Comparison of ENCODE assay signal across 28 cellular contexts in genomic region chr11:31301549-31302225, GRCh38.
"Had no signal": no experiment of that assay in that cellular context is flagged by ENCODE, and none has a peak within 500 bp of the region (broad histone marks: within the 10 kb centered on the region; RNA-seq: fewer than 3 reads in every experiment).

No MANE protein-coding gene starts in this region.

- H3K4me3 Mint-ChIP-seq: activated CD4-positive, alpha-beta T cell treated with anti-CD3 and anti-CD28 coated beads, Interleukin-2, amount 10 ng/mL, durations not matched to agents 24 days and 14 days; activated CD8-positive, alpha-beta T cell treated with anti-CD3 and anti-CD28 coated beads for 36 hours; activated naive CD4-positive, alpha-beta T cell treated with anti-CD3 and anti-CD28 coated beads, Interleukin-2, amount 50 U/mL, for 24 hours; activated naive CD8-positive, alpha-beta T cell treated with anti-CD3 and anti-CD28 coated beads, Interleukin-2, amount 10 ng/mL, durations not matched to agents 7 days and 5 days; activated T-cell treated with anti-CD3 and anti-CD28 coated beads, Interleukin-2, amount 50 U/mL, for 72 hours; activated T-helper 17 cell treated with anti-CD3 and anti-CD28 coated beads, Interleukin-2, amount 50 U/mL, for 72 hours; central memory CD8-positive, alpha-beta T cell had no signal

- H3K27me3 Mint-ChIP-seq: activated CD4-positive, alpha-beta T cell treated with anti-CD3 and anti-CD28 coated beads, Interleukin-2, amount 10 ng/mL, durations not matched to agents 24 days and 14 days; activated naive CD4-positive, alpha-beta T cell treated with anti-CD3 and anti-CD28 coated beads, Interleukin-2, amount 50 U/mL, for 24 hours; activated T-helper 17 cell treated with anti-CD3 and anti-CD28 coated beads, Interleukin-2, amount 50 U/mL, for 72 hours; central memory CD8-positive, alpha-beta T cell had no signal

- H3K36me3 ChIP-seq: ascending aorta, cardiac muscle cell, WERI-Rb-1 had no signal

- H3K4me1 Mint-ChIP-seq: activated CD4-positive, alpha-beta T cell treated with anti-CD3 and anti-CD28 coated beads, Interleukin-2, amount 10 ng/mL, durations not matched to agents 24 days and 14 days; activated naive CD4-positive, alpha-beta T cell treated with anti-CD3 and anti-CD28 coated beads, Interleukin-2, amount 50 U/mL, for 24 hours; activated naive CD8-positive, alpha-beta T cell treated with anti-CD3 and anti-CD28 coated beads, Interleukin-2, amount 10 ng/mL, durations not matched to agents 7 days and 5 days; activated T-helper 17 cell treated with anti-CD3 and anti-CD28 coated beads, Interleukin-2, amount 50 U/mL, for 72 hours; central memory CD8-positive, alpha-beta T cell had no signal

- H3K9me3 ChIP-seq: ascending aorta had no signal

- ATAC-seq: activated CD8-positive, alpha-beta T cell treated with anti-CD3 and anti-CD28 coated beads for 36 hours; activated T-cell treated with anti-CD3 and anti-CD28 coated beads, Interleukin-2, amount 50 U/mL, for 72 hours; activated T-helper 17 cell treated with anti-CD3 and anti-CD28 coated beads, Interleukin-2, amount 50 U/mL, for 72 hours had no signal

- H3K4me3 ChIP-seq: ascending aorta, cardiac muscle cell had no signal

- H3K27me3 ChIP-seq: ascending aorta, cardiac muscle cell had no signal

- H3K4me1 ChIP-seq: ascending aorta had no signal

- DNase-seq: activated CD4-positive, alpha-beta T cell treated with anti-CD3 and anti-CD28 coated beads for 1 hour; activated CD4-positive, alpha-beta T cell treated with anti-CD3 and anti-CD28 coated beads, Interleukin-2, amount 10 ng/mL, durations not matched to agents 24 days and 14 days; activated CD4-positive, alpha-beta T cell treated with anti-CD3 and anti-CD28 coated beads, Interleukin-2, amount 50 U/mL, for 4 hours; activated CD4-positive, CD25-positive, alpha-beta regulatory T cell; activated CD8-positive, alpha-beta T cell treated with anti-CD3 and anti-CD28 coated beads for 36 hours; activated effector memory CD4-positive, alpha-beta T cell treated with anti-CD3 and anti-CD28 coated beads, Interleukin-2, amount 50 U/mL, for 16 hours; activated naive CD4-positive, alpha-beta T cell; activated naive CD8-positive, alpha-beta T cell treated with anti-CD3 and anti-CD28 coated beads, Interleukin-2, amount 10 ng/mL, durations not matched to agents 7 days and 5 days; activated T-cell treated with anti-CD3 and anti-CD28 coated beads, Interleukin-2, amount 50 U/mL, for 1 hour; activated T-cell treated with anti-CD3 and anti-CD28 coated beads, Interleukin-2, amount 50 U/mL, for 72 hours; amygdala; MM.1S; MV-4-11; NCI-H1092; NCI-H1436 treated with DMSO at 0.1 percent for 48 hours; NCI-H2029; NCI-H345; NCI-H524 treated with DMSO at 0.1 percent for 48 hours; OCI-M1; Right ventricle myocardium superior; SW 1271; T1000; WERI-Rb-1 had no signal

- H3K9me3 Mint-ChIP-seq: activated CD4-positive, alpha-beta T cell treated with anti-CD3 and anti-CD28 coated beads, Interleukin-2, amount 10 ng/mL, durations not matched to agents 24 days and 14 days; activated CD8-positive, alpha-beta T cell treated with anti-CD3 and anti-CD28 coated beads for 36 hours; activated naive CD4-positive, alpha-beta T cell treated with anti-CD3 and anti-CD28 coated beads, Interleukin-2, amount 50 U/mL, for 24 hours; activated naive CD8-positive, alpha-beta T cell treated with anti-CD3 and anti-CD28 coated beads, Interleukin-2, amount 10 ng/mL, durations not matched to agents 7 days and 5 days; activated T-cell treated with anti-CD3 and anti-CD28 coated beads, Interleukin-2, amount 50 U/mL, for 72 hours; activated T-helper 17 cell treated with anti-CD3 and anti-CD28 coated beads, Interleukin-2, amount 50 U/mL, for 72 hours; central memory CD8-positive, alpha-beta T cell had no signal

- H3K27ac ChIP-seq: ascending aorta, cardiac muscle cell, WERI-Rb-1 had no signal

- H3K27ac Mint-ChIP-seq: activated CD4-positive, alpha-beta T cell treated with anti-CD3 and anti-CD28 coated beads, Interleukin-2, amount 10 ng/mL, durations not matched to agents 24 days and 14 days; activated CD8-positive, alpha-beta T cell treated with anti-CD3 and anti-CD28 coated beads for 36 hours; activated naive CD4-positive, alpha-beta T cell treated with anti-CD3 and anti-CD28 coated beads, Interleukin-2, amount 50 U/mL, for 24 hours; activated naive CD8-positive, alpha-beta T cell treated with anti-CD3 and anti-CD28 coated beads, Interleukin-2, amount 10 ng/mL, durations not matched to agents 7 days and 5 days; activated T-cell treated with anti-CD3 and anti-CD28 coated beads, Interleukin-2, amount 50 U/mL, for 72 hours; activated T-helper 17 cell treated with anti-CD3 and anti-CD28 coated beads, Interleukin-2, amount 50 U/mL, for 72 hours had no signal

- H3K36me3 Mint-ChIP-seq: activated naive CD4-positive, alpha-beta T cell treated with anti-CD3 and anti-CD28 coated beads, Interleukin-2, amount 50 U/mL, for 24 hours; activated naive CD8-positive, alpha-beta T cell treated with anti-CD3 and anti-CD28 coated beads, Interleukin-2, amount 10 ng/mL, durations not matched to agents 7 days and 5 days had no signal
